Comparison of ENCODE assay signal across 12 cellular contexts in genomic region chr6:11218477-11218826, GRCh38. TPM values are rescaled to one million over a fixed set of nuclear protein-coding genes. Genes with fewer than 3 reads are reported as not detected.
DNase-seq lines count a peak whose midpoint lies in the region; ATAC-seq, FAIRE-seq and TF ChIP-seq lines count a peak whose summit lies in the region.
"Had no signal": no experiment of that assay in that cellular context is flagged by ENCODE, and none has a peak within 500 bp of the region (broad histone marks: within the 10 kb centered on the region; RNA-seq: fewer than 3 reads in every experiment).

No MANE protein-coding gene starts in this region.

- TF ChIP-seq POLR2A in breast epithelium (IDR thresholded peaks at IDR 0.05) (no peak), endothelial cell of umbilical vein (IDR thresholded peaks at IDR 0.05; ENCODE audit: low read depth, low read length) (no peak), tibial nerve (IDR thresholded peaks at IDR 0.05) (peak in 1 of 2 donors; percentile 27)

- BruUV-seq in mammary epithelial cell (replicated peaks; lab: Mats Ljungman, UMichigan) (no TSS peak), endothelial cell of umbilical vein (replicated peaks; lab: Mats Ljungman, UMichigan) (TSS peak; percentile 75)

- in situ Hi-C loops in mammary epithelial cell (cut with MboI; ENCODE audit: low sequenced_read_pairs in 2 of 2), result no loop called here

- 98% methylated on average over 2 of the region's 2 CpGs for WGBS in mammary epithelial cell (ENCODE audit: low coverage, missing lambda C conversion rate)
- 54 to 57% methylated on average over 2 of the region's 2 CpGs for WGBS in tibial nerve, 2 donors

- no peaks in the 10 kb centered on the region for H3K9me1 ChIP-seq in endothelial cell of umbilical vein (replicated peaks; ENCODE audit: control insufficient read depth, extremely low read depth, insufficient read depth, low read length)

- TF ChIP-seq CTCF in breast epithelium (IDR thresholded peaks at IDR 0.05) (no peak), mammary epithelial cell (conservative IDR thresholded peaks at IDR 0.05 in 1 of 2, IDR thresholded peaks at IDR 0.05 in 1 of 2; ENCODE audit: extremely low read depth in 1 of 2, insufficient read depth in 1 of 2, low read depth in 1 of 2, low read length in 2 of 2) (no peak), endothelial cell of umbilical vein (IDR thresholded peaks at IDR 0.05; ENCODE audit: extremely low read depth in 1 of 2, insufficient read depth in 1 of 2, low read depth in 1 of 2, low read length in 2 of 2) (no peak), nephron (IDR thresholded peaks at IDR 0.05; ENCODE audit: unreplicated experiment in 3 of 3) (no peak), tibial nerve (IDR thresholded peaks at IDR 0.05) (no peak)

- dilution Hi-C loops in mammary epithelial cell (cut with HindIII; ENCODE audit: low sequenced_read_pairs) (no loop called here), endothelial cell of umbilical vein (cut with MboI; ENCODE audit: extremely low pct_ligation_motif_present, low sequenced_read_pairs) (no loop called here)

- H3K4me2 ChIP-seq in mammary epithelial cell (ENCODE audit: insufficient read depth, low read depth, low read length), result no peak overlapping the region
- H3K4me2 ChIP-seq in endothelial cell of umbilical vein (ENCODE audit: insufficient read depth, low read length), result peak overlapping the region; percentile 37

- H3K9me3 Mint-ChIP-seq in nephron, result no peaks in the 10 kb centered on the region
- H3K9me3 Mint-ChIP-seq: activated naive CD4-positive, alpha-beta T cell treated with anti-CD3 and anti-CD28 coated beads, Interleukin-2, amount 10 ng/mL, durations not matched to agents 7 days and 5 days had no signal

- H3K27ac ChIP-seq in breast epithelium (peak overlapping the region; percentile 84 to 87), mammary epithelial cell (ENCODE audit: insufficient read depth, low read depth, low read length) (no peak overlapping the region), endothelial cell of umbilical vein (ENCODE audit: insufficient read depth, low read depth, low read length) (peak overlapping the region; percentile 91), tibial nerve (peak overlapping the region; percentile 61 to 90 (median 84))

- H3K4me3 ChIP-seq in breast epithelium, result peak overlapping the region in 1 of 3 donors; percentile 3
- no peak overlapping the region for H3K4me3 ChIP-seq in mammary epithelial cell (replicated peaks in 1 of 3; ENCODE audit: insufficient read depth in 1 of 3, low read depth in 2 of 3, low read length in 3 of 3)
- no peak overlapping the region for H3K4me3 ChIP-seq in endothelial cell of umbilical vein (replicated peaks in 1 of 3; ENCODE audit: insufficient read depth in 1 of 3, low read depth in 1 of 3, low read length in 3 of 3)
- H3K4me3 ChIP-seq in tibial nerve, result no peak overlapping the region

- peaks cover 0 to 30% of the 10 kb centered on the region in 2 donors for H3K4me1 ChIP-seq in breast epithelium
- H3K4me1 ChIP-seq in mammary epithelial cell (ENCODE audit: insufficient read depth, low read length), result peaks cover 27% of the 10 kb centered on the region
- H3K4me1 ChIP-seq in endothelial cell of umbilical vein (ENCODE audit: control insufficient read depth, extremely low read depth, insufficient read depth, low read length), result peaks cover 96% of the 10 kb centered on the region
- peaks cover 0 to 93% (median 60%) of the 10 kb centered on the region in 4 donors for H3K4me1 ChIP-seq in tibial nerve

- no peak overlapping the region for H3K4me3 Mint-ChIP-seq in nephron
- H3K4me3 Mint-ChIP-seq: activated naive CD4-positive, alpha-beta T cell treated with anti-CD3 and anti-CD28 coated beads, Interleukin-2, amount 10 ng/mL, durations not matched to agents 7 days and 5 days had no signal

- CTCF ChIA-PET in mammary epithelial cell (lab: Charles Lee; ENCODE audit: low non-redundant PET), result no interaction called here
- CTCF ChIA-PET in endothelial cell of umbilical vein (lab: Charles Lee), result interaction anchor here (0.9 to 5.8 kb wide), 6 partner anchors 9 to 278 kb away, joined by 3 to 37 read pairs (median 4); partner anchors contain the start of gene NEDD9

- no peak for FAIRE-seq in endothelial cell of umbilical vein (lab: Jason Lieb, UNC)
- FAIRE-seq: H1 had no signal

- H3K9me3 ChIP-seq in breast epithelium (no peaks in the 10 kb centered on the region), mammary epithelial cell (replicated peaks; ENCODE audit: insufficient read depth, low read length) (no peaks in the 10 kb centered on the region), endothelial cell of umbilical vein (replicated peaks; ENCODE audit: control insufficient read depth, insufficient read depth, low read length) (no peaks in the 10 kb centered on the region), tibial nerve (no peaks in the 10 kb centered on the region)

- DNase-seq in breast epithelium (ENCODE audit: low spot score in 2 of 2) (no peak), mammary epithelial cell (no peak), endothelial cell of umbilical vein (ENCODE audit: low read depth, low spot score) (no peak), tibial nerve (ENCODE audit: low spot score in 2 of 2) (no peak), NCI-H2029 (lab: John Stamatoyannopoulos, UW) (no peak), GM19238 (ENCODE audit: insufficient read length, low spot score) (no peak)
- DNase-seq: activated naive CD4-positive, alpha-beta T cell treated with anti-CD3 and anti-CD28 coated beads, Interleukin-2, amount 10 ng/mL, durations not matched to agents 7 days and 5 days; DMS53; glutamatergic neuron had no signal

- intact Hi-C loops in breast epithelium (cut with DNase I; ENCODE audit: low total_unique reads), result no loop called here
- intact Hi-C loops in mammary epithelial cell (cut with micrococcal nuclease), result no loop called here
- intact Hi-C loops in endothelial cell of umbilical vein (cut with micrococcal nuclease), result loop anchor here (1.0 to 10.0 kb wide), 8 partner anchors 11 to 1366 kb away; partner anchors contain the start of genes HIVEP1 and SMIM13

- H2AFZ ChIP-seq in mammary epithelial cell (ENCODE audit: low read depth, low read length) (no peak overlapping the region), endothelial cell of umbilical vein (ENCODE audit: low read depth, low read length) (no peak overlapping the region)

- POLR2A ChIA-PET in endothelial cell of umbilical vein (lab: Charles Lee), result interaction anchor here (1.0 to 2.6 kb wide), 2 partner anchors 14 to 136 kb away, joined by 3 to 9 read pairs; partner anchors contain the start of gene NEDD9

- TF ChIP-seq EP300 in tibial nerve (IDR thresholded peaks at IDR 0.05), result no peak

- peaks cover 60% of the 10 kb centered on the region for H3K4me1 Mint-ChIP-seq in nephron

- peak overlapping the region; percentile 76 to 91 (median 83) for H3K27ac Mint-ChIP-seq in nephron
- H3K27ac Mint-ChIP-seq: activated naive CD4-positive, alpha-beta T cell treated with anti-CD3 and anti-CD28 coated beads, Interleukin-2, amount 10 ng/mL, durations not matched to agents 7 days and 5 days had no signal

- no peak for ATAC-seq in HG03280 (IDR thresholded peaks at IDR 0.05; ENCODE audit: unreplicated experiment)

- peaks cover 14% of the 10 kb centered on the region for H3K79me2 ChIP-seq in mammary epithelial cell (ENCODE audit: insufficient read depth, low read length)
- peaks cover 76% of the 10 kb centered on the region for H3K79me2 ChIP-seq in endothelial cell of umbilical vein (ENCODE audit: control insufficient read depth, insufficient read depth, low read length)

- H3K9ac ChIP-seq in mammary epithelial cell (ENCODE audit: insufficient read depth, low read length) (no peak overlapping the region), endothelial cell of umbilical vein (replicated peaks; ENCODE audit: extremely low read depth, insufficient read depth, low read length) (peak overlapping the region; percentile 77)

- peaks cover 6% of the 10 kb centered on the region for H3K36me3 Mint-ChIP-seq in nephron (ENCODE audit: low read depth)

- H4K20me1 ChIP-seq in mammary epithelial cell (ENCODE audit: insufficient read depth, low read length) (no peaks in the 10 kb centered on the region), endothelial cell of umbilical vein (replicated peaks; ENCODE audit: control insufficient read depth, extremely low read depth, insufficient read depth, low read length) (no peaks in the 10 kb centered on the region)

- H3K36me3 ChIP-seq in breast epithelium, result no peaks in the 10 kb centered on the region
- no peaks in the 10 kb centered on the region for H3K36me3 ChIP-seq in mammary epithelial cell (ENCODE audit: insufficient read depth, low read length)
- H3K36me3 ChIP-seq in endothelial cell of umbilical vein (ENCODE audit: control insufficient read depth in 2 of 2, extremely low read depth in 1 of 2, insufficient read depth in 2 of 2, low read length in 2 of 2), result peaks cover 0 to 4% of the 10 kb centered on the region in 2 experiments
- H3K36me3 ChIP-seq in tibial nerve, result no peaks in the 10 kb centered on the region

- H3K27me3 Mint-ChIP-seq in nephron (ENCODE audit: low read depth), result no peaks in the 10 kb centered on the region
- H3K27me3 Mint-ChIP-seq: activated naive CD4-positive, alpha-beta T cell treated with anti-CD3 and anti-CD28 coated beads, Interleukin-2, amount 10 ng/mL, durations not matched to agents 7 days and 5 days had no signal

- H3K27me3 ChIP-seq in breast epithelium (no peaks in the 10 kb centered on the region), mammary epithelial cell (ENCODE audit: insufficient read depth, low read length) (no peaks in the 10 kb centered on the region), endothelial cell of umbilical vein (ENCODE audit: control insufficient read depth in 2 of 2, insufficient read depth in 2 of 2, low read length in 2 of 2) (no peaks in the 10 kb centered on the region), tibial nerve (no peaks in the 10 kb centered on the region)

TF ChIP-seq in endothelial cell of umbilical vein, 7 proteins besides CTCF, POLR2A, EP300 and RAD21 (continues in another document):
- no peak for TF ChIP-seq MYC (IDR thresholded peaks at IDR 0.05; ENCODE audit: low read depth, low read length)
- no peak for TF ChIP-seq EZH2 (IDR thresholded peaks at IDR 0.05; ENCODE audit: borderline replicate concordance, low read depth, low read length, severe bottlenecking)

RNA-seq across cellular contexts. Expression of gene NEDD9, which starts 14.0 kb away (rescaled TPM):
- total RNA-seq in breast epithelium (100 to 1,000 TPM in 1 of 3 donors, 10 to 100 TPM in 2; 41.4 to 108 (median 79.2) TPM), mammary epithelial cell (10 to 100 TPM in 1 of 2 donors, 1 to 10 TPM in 1; 7.8 to 69.7 TPM), endothelial cell of umbilical vein (55.2 and 73.0 TPM in 2 replicates), tibial nerve (100 to 1,000 TPM; 107 to 205 (median 130) TPM)
- polyA plus RNA-seq in mammary epithelial cell (4.8 TPM), endothelial cell of umbilical vein (61.0 and 69.8 TPM in 2 replicates)
- polyA minus RNA-seq in mammary epithelial cell (3.5 TPM), endothelial cell of umbilical vein (132 and 144 TPM in 2 replicates)
- polyA plus RNA-seq in endothelial cell of umbilical vein (2011; cell fraction: cytosol; rRNA removed), result 50.2 and 54.6 TPM in 2 replicates
- polyA plus RNA-seq in endothelial cell of umbilical vein (2011; cell fraction: nucleus; rRNA removed), result 129 and 134 TPM in 2 replicates
- 41.1 and 43.9 TPM in 2 replicates for polyA plus RNA-seq in endothelial cell of umbilical vein (2012)
- 3.8 TPM for polyA minus RNA-seq in endothelial cell of umbilical vein (2011; cell fraction: cytosol; rRNA and poly(A)+ RNA removed)
- 133 and 155 TPM in 2 replicates for polyA minus RNA-seq in endothelial cell of umbilical vein (2011; cell fraction: nucleus; rRNA and poly(A)+ RNA removed)
